8 cellular contexts compared by ENCODE assay signal in the genomic region with DNA sequence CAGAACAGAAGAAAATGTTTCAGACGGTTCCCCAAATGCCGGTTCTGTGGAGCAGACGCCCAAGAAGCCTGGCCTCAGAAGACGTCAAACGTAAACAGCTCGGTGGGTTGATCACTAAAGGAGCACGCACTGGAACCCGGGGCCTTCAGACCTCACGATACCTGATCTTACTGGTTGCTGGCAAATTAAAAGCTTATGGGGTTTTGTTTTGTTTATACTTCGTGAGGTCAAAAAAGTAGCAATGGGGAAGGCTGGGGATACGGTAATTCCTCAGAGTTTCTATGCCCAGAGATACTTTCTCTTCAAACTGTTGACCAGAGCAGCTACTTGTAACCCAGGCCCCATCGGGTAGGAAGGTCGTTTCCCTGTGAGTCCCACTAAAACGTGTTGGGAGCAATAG. TPM values are rescaled to one million over a fixed set of nuclear protein-coding genes. Genes with fewer than 3 reads are reported as not detected.
DNase-seq lines count a peak whose midpoint lies in the region; ATAC-seq, FAIRE-seq and TF ChIP-seq lines count a peak whose summit lies in the region.

No MANE protein-coding gene starts in this region.

- H3K4me3 Mint-ChIP-seq in T-helper 1 cell treated with Interleukin-12 subunit alpha and Interleukin-12 subunit beta and Interleukin-4 antibody, amounts not matched to agents 30 μg/mL and 1 μg/mL, for 36 hours = peak overlapping the region; percentile 98

- no peak overlapping the region for H2AFZ ChIP-seq in ACC112 (ENCODE audit: low read length, unreplicated experiment)

- DNase-seq in GM12892 (ENCODE audit: insufficient read length) (no peak), esophagus muscularis mucosa (ENCODE audit: extremely low spot score) (peak; percentile 42), pancreas (no peak), NCI-H1930 (lab: John Stamatoyannopoulos, UW) (no peak), NCI-H774 (lab: John Stamatoyannopoulos, UW) (no peak)

- under 1% methylated on average over 14 of the region's 14 CpGs for WGBS in esophagus muscularis mucosa
- WGBS in pancreas, 2 donors = 2 to 6% methylated on average over 14 of the region's 14 CpGs

- peak; percentile 14 for FAIRE-seq in GM12892 (lab: Jason Lieb, UNC)
- FAIRE-seq in pancreas (lab: Jason Lieb, UNC) = no peak

- H3K27me3 Mint-ChIP-seq in T-helper 1 cell treated with Interleukin-12 subunit alpha and Interleukin-12 subunit beta and Interleukin-4 antibody, amounts not matched to agents 30 μg/mL and 1 μg/mL, for 36 hours (ENCODE audit: low read depth) = no peaks in the 10 kb centered on the region

- H3K36me3 ChIP-seq in ACC112 (ENCODE audit: insufficient read depth, low read length) = peaks cover 19% of the 10 kb centered on the region
- peaks cover 0 to 31% (median 15%) of the 10 kb centered on the region in 4 donors for H3K36me3 ChIP-seq in esophagus muscularis mucosa
- peaks cover 0 to 9% (median 4%) of the 10 kb centered on the region in 3 donors for H3K36me3 ChIP-seq in pancreas

- ATAC-seq in pancreas (no peak), GM19351 (IDR thresholded peaks at IDR 0.05; ENCODE audit: unreplicated experiment) (no peak)

- H3K4me3 ChIP-seq in ACC112 (ENCODE audit: low read depth, low read length) (peak overlapping the region; percentile 95), esophagus muscularis mucosa (peak overlapping the region; percentile 75 to 95 (median 86)), pancreas (peak overlapping the region; percentile 75 to 89 (median 82))

- H3K9me3 Mint-ChIP-seq in T-helper 1 cell treated with Interleukin-12 subunit alpha and Interleukin-12 subunit beta and Interleukin-4 antibody, amounts not matched to agents 30 μg/mL and 1 μg/mL, for 36 hours = no peaks in the 10 kb centered on the region

- H3K27ac ChIP-seq in ACC112 (ENCODE audit: low read depth, low read length) (peak overlapping the region; percentile 97), esophagus muscularis mucosa (replicated peaks in 1 of 4) (peak overlapping the region; percentile 98 to 100 (median 100)), pancreas (peak overlapping the region in 2 of 4 donors; percentile 99 to 100)

- no peaks in the 10 kb centered on the region for H3K27me3 ChIP-seq in ACC112 (ENCODE audit: insufficient read depth, low read length)
- H3K27me3 ChIP-seq in esophagus muscularis mucosa = no peaks in the 10 kb centered on the region
- H3K27me3 ChIP-seq in pancreas = no peaks in the 10 kb centered on the region

- H3K4me1 Mint-ChIP-seq in T-helper 1 cell treated with Interleukin-12 subunit alpha and Interleukin-12 subunit beta and Interleukin-4 antibody, amounts not matched to agents 30 μg/mL and 1 μg/mL, for 36 hours (ENCODE audit: low read depth) = peaks cover 46% of the 10 kb centered on the region

- H3K4me1 ChIP-seq in ACC112 (ENCODE audit: control insufficient read depth, insufficient read depth, low read length, unreplicated experiment) = peaks cover 36% of the 10 kb centered on the region
- H3K4me1 ChIP-seq in esophagus muscularis mucosa = peaks cover 57 to 72% (median 70%) of the 10 kb centered on the region in 4 donors
- peaks cover 10 to 48% (median 43%) of the 10 kb centered on the region in 3 donors for H3K4me1 ChIP-seq in pancreas

- intact Hi-C loops in esophagus muscularis mucosa (cut with DNase I) = loop anchor here (5.0 to 10.0 kb wide), 3 partner anchors 157 to 454 kb away; a partner anchor contains a TSS
- intact Hi-C loops in pancreas (cut with DNase I) = loop anchor here in 1 of 3 donors (10.0 kb wide), 1 partner anchor 344 kb away; no protein-coding TSS in a partner anchor

- H3K9me3 ChIP-seq in esophagus muscularis mucosa (no peaks in the 10 kb centered on the region), pancreas (no peaks in the 10 kb centered on the region)

- H3K36me3 Mint-ChIP-seq in T-helper 1 cell treated with Interleukin-12 subunit alpha and Interleukin-12 subunit beta and Interleukin-4 antibody, amounts not matched to agents 30 μg/mL and 1 μg/mL, for 36 hours (ENCODE audit: low read depth) = peaks cover 58% of the 10 kb centered on the region

- H3K27ac Mint-ChIP-seq in T-helper 1 cell treated with Interleukin-12 subunit alpha and Interleukin-12 subunit beta and Interleukin-4 antibody, amounts not matched to agents 30 μg/mL and 1 μg/mL, for 36 hours = peak overlapping the region; percentile 94

- H3K79me2 ChIP-seq in ACC112 (ENCODE audit: control insufficient read depth, insufficient read depth, low read length, unreplicated experiment) = peaks cover 65% of the 10 kb centered on the region

- no peak for TF ChIP-seq EP300 in esophagus muscularis mucosa (IDR thresholded peaks at IDR 0.05)

- TF ChIP-seq POLR2A in GM12892 (IDR thresholded peaks at IDR 0.05; ENCODE audit: low read depth, low read length) (no peak; the same call in 1 of the 2 replicates), esophagus muscularis mucosa (IDR thresholded peaks at IDR 0.05; ENCODE audit: low read depth) (no peak)

- TF ChIP-seq CTCF in esophagus muscularis mucosa (IDR thresholded peaks at IDR 0.05) = no peak
- TF ChIP-seq CTCF in pancreas (IDR thresholded peaks at IDR 0.05) = no peak

RNA-seq across cellular contexts. Expression of a gene that starts 1.7 kb away (rescaled TPM):
- 15.1 TPM for polyA plus RNA-seq in GM12892 (2012; ENCODE audit: missing spikeins)
- total RNA-seq in esophagus muscularis mucosa (10 to 100 TPM; 48.7 to 97.4 (median 70.6) TPM), pancreas (10 to 100 TPM; 12.8 to 23.7 (median 16.9) TPM)
- 10 to 100 TPM; 12.1 to 19.1 TPM for polyA plus RNA-seq in pancreas

RNA-seq across cellular contexts. Expression of a gene that starts 22.9 kb away (rescaled TPM):
- polyA plus RNA-seq in GM12892 (2012; ENCODE audit: missing spikeins) = 1.3 TPM
- total RNA-seq in esophagus muscularis mucosa (1 to 10 TPM in 1 of 4 donors, not detected in 3; 1.7 TPM), pancreas (under 1 TPM in 4 of 6 donors, not detected in 2; 0.16 to 0.58 (median 0.26) TPM)
- under 1 TPM; 0.27 to 0.82 TPM for polyA plus RNA-seq in pancreas
